Comparison of ENCODE assay signal across 29 cellular contexts in the genomic region with DNA sequence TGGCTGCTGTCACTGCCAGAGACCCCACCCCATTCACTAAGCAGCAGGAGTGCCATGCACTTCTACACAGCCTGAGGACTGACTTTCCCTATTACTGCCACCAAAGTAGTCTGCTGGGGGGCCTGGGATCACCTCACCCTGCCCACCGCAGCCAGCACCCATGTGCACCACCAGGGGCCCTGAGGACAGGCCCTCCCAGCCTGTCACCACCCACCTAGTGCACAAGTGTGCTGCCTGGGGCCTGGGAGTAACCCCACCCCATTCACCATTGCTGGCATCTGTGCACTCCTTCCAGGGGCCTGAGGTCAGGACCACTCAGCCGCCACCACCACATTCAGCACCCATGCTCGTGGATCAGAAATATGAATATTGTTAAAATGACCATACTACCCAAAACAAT.
"Had no signal": no experiment of that assay in that cellular context is flagged by ENCODE, and none has a peak within 500 bp of the region (broad histone marks: within the 10 kb centered on the region; RNA-seq: fewer than 3 reads in every experiment).

No MANE protein-coding gene starts in this region.

- H3K36me3 Mint-ChIP-seq: neural progenitor cell had no signal

- H3K9ac ChIP-seq: neural progenitor cell had no signal

- H3K4me3 Mint-ChIP-seq: dendritic cell treated with granulocyte-macrophage colony-stimulating factor and Interleukin-4, amounts not matched to agents 40 ng/mL and 50 ng/mL, for 4 days; endodermal cell; nephron; neural progenitor cell had no signal

- H3K4me2 ChIP-seq: neural progenitor cell, smooth muscle cell had no signal

- H3K4me3 ChIP-seq: colonic mucosa, esophagus muscularis mucosa, heart right ventricle, lower lobe of right lung, neural progenitor cell, prostate gland, right atrium auricular region, smooth muscle cell, stomach, thyroid gland, vagina had no signal

- H3K27me3 ChIP-seq: colonic mucosa, esophagus muscularis mucosa, heart right ventricle, neural progenitor cell, right atrium auricular region, thyroid gland, vagina had no signal

- FAIRE-seq: islet of Langerhans had no signal

- H3K4me1 ChIP-seq: colonic mucosa, lower lobe of right lung, neural progenitor cell, prostate gland, vagina had no signal

- H3K4me1 Mint-ChIP-seq: endodermal cell had no signal

- DNase-seq: colonic mucosa; effector CD8-positive, alpha-beta T cell; endodermal cell; foreskin melanocyte; glutamatergic neuron; heart right ventricle; hippocampal formation; kidney glomerular epithelial cell; left ventricle myocardium superior; lower lobe of right lung; nucleus accumbens; stimulated activated CD4-positive, alpha-beta T cell treated with anti-CD3 and anti-CD28 coated beads, Interleukin-12 subunit alpha, Interleukin-12 subunit beta, amount 100 ng/mL, for 4 hours; stimulated activated CD4-positive, alpha-beta T cell treated with anti-CD3 and anti-CD28 coated beads, Interleukin-1b, Interleukin-23, amount 100 ng/mL, for 48 hours; stimulated activated CD4-positive, alpha-beta T cell treated with anti-CD3 and anti-CD28 coated beads, Interleukin-4, amount 100 ng/mL, for 1 hour; stimulated activated CD8-positive, alpha-beta memory T cell treated with anti-CD3 and anti-CD28 coated beads, Interleukin-4, amount 100 ng/mL, for 48 hours; stimulated activated naive CD4-positive, alpha-beta T cell treated with Interleukin-2 at 50 U/mL for 16 hours; stomach; thyroid gland; trophoblast cell had no signal

- ATAC-seq: left ventricle myocardium superior, sciatic nerve had no signal

- H3K9me3 ChIP-seq: colonic mucosa, esophagus muscularis mucosa, lower lobe of right lung, prostate gland, right atrium auricular region, stomach, thyroid gland, vagina had no signal

- H2AFZ ChIP-seq: neural progenitor cell had no signal

- H3K9me3 Mint-ChIP-seq: endodermal cell, nephron, neural progenitor cell had no signal

- H3K27ac Mint-ChIP-seq: dendritic cell treated with granulocyte-macrophage colony-stimulating factor and Interleukin-4, amounts not matched to agents 40 ng/mL and 50 ng/mL, for 4 days; endodermal cell; nephron; neural progenitor cell had no signal

- H3K36me3 ChIP-seq: colonic mucosa, esophagus muscularis mucosa, heart right ventricle, lower lobe of right lung, neural progenitor cell, prostate gland, right atrium auricular region, stomach, thyroid gland, vagina had no signal

- H3K27ac ChIP-seq: colonic mucosa, esophagus muscularis mucosa, heart right ventricle, lower lobe of right lung, neural progenitor cell, prostate gland, right atrium auricular region, stomach, thyroid gland, vagina had no signal

- H3K27me3 Mint-ChIP-seq: dendritic cell treated with granulocyte-macrophage colony-stimulating factor and Interleukin-4, amounts not matched to agents 40 ng/mL and 50 ng/mL, for 4 days had no signal
